8 cellular contexts compared by ENCODE assay signal in genomic region chr4:152535903-152536544, GRCh38. TPM values are rescaled to one million over a fixed set of nuclear protein-coding genes. Genes with fewer than 3 reads are reported as not detected.
DNase-seq lines count a peak whose midpoint lies in the region; ATAC-seq and TF ChIP-seq lines count a peak whose summit lies in the region.

Gene FBXW7 (minus strand): TSS chr4:152536092. CDS start chr4:152411803, 124,289 bp downstream.

- CTCF ChIA-PET in GM10248 (lab: Yijun Ruan, JAX): interaction anchor here (0.8 to 6.8 kb wide), 10 partner anchors 10 to 103 kb away, joined by 3 to 61 read pairs (median 4); no protein-coding TSS in a partner anchor

- no peaks in the 10 kb centered on the region for H3K27me3 Mint-ChIP-seq in activated naive CD8-positive, alpha-beta T cell
- H3K27me3 Mint-ChIP-seq in glutamatergic neuron (ENCODE audit: unreplicated experiment) (peaks cover 11% of the 10 kb centered on the region), osteocyte (ENCODE audit: unreplicated experiment) (no peaks in the 10 kb centered on the region)

- H3K9me3 ChIP-seq in thymus (ENCODE audit: control insufficient read depth): peaks cover 5% of the 10 kb centered on the region

- DNase-seq in GM10248 (ENCODE audit: extremely low spot score): peak; percentile 96
- DNase-seq in NCI-H1105 (lab: John Stamatoyannopoulos, UW): peak; percentile 94
- DNase-seq in SKM-1 treated with dmso at 0.1 percent for 144 hours (lab: John Stamatoyannopoulos, UW; ENCODE audit: unreplicated experiment): peak; percentile 99
- peak; percentile 99 for DNase-seq in glutamatergic neuron
- peak; percentile 100 for DNase-seq in osteocyte (ENCODE audit: extremely low spot score, unreplicated experiment)

- H3K4me3 Mint-ChIP-seq in activated naive CD8-positive, alpha-beta T cell: peak within 1 kb of the TSS; percentile 97
- H3K4me3 Mint-ChIP-seq in glutamatergic neuron (ENCODE audit: unreplicated experiment): peak within 1 kb of the TSS; percentile 97
- H3K4me3 Mint-ChIP-seq in osteocyte (ENCODE audit: unreplicated experiment): peak within 1 kb of the TSS; percentile 94

- under 1% methylated on average over 63 of the region's 63 CpGs for WGBS in thymus

- H3K27ac Mint-ChIP-seq in activated naive CD8-positive, alpha-beta T cell: peak within 1 kb of the TSS; percentile 99
- H3K27ac Mint-ChIP-seq in glutamatergic neuron (ENCODE audit: unreplicated experiment) (peak within 1 kb of the TSS; percentile 90), osteocyte (ENCODE audit: unreplicated experiment) (peak within 1 kb of the TSS; percentile 94)

- H3K36me3 Mint-ChIP-seq in activated naive CD8-positive, alpha-beta T cell: peaks cover 8% of the 10 kb centered on the region
- H3K36me3 Mint-ChIP-seq in glutamatergic neuron (ENCODE audit: unreplicated experiment) (no peaks in the 10 kb centered on the region), osteocyte (ENCODE audit: unreplicated experiment) (no peaks in the 10 kb centered on the region)

- peaks cover 13% of the 10 kb centered on the region for H3K4me1 ChIP-seq in thymus (ENCODE audit: control insufficient read depth, insufficient read depth, low read length)

- peaks cover 59% of the 10 kb centered on the region for H3K4me1 Mint-ChIP-seq in activated naive CD8-positive, alpha-beta T cell (ENCODE audit: low read depth)
- H3K4me1 Mint-ChIP-seq in glutamatergic neuron (ENCODE audit: low read depth, unreplicated experiment) (peaks cover 21% of the 10 kb centered on the region), osteocyte (ENCODE audit: unreplicated experiment) (peaks cover 38% of the 10 kb centered on the region)

- no peaks in the 10 kb centered on the region for H3K27me3 ChIP-seq in thymus (ENCODE audit: control insufficient read depth, insufficient read depth)

- peaks cover 8% of the 10 kb centered on the region for H3K36me3 ChIP-seq in thymus (ENCODE audit: control insufficient read depth, insufficient read depth)

- peak within 1 kb of the TSS; percentile 75 for H3K4me3 ChIP-seq in thymus (ENCODE audit: low read length)

- ATAC-seq in HG02623 (IDR thresholded peaks at IDR 0.05; ENCODE audit: unreplicated experiment): peak; percentile 77

- POLR2A ChIA-PET in GM10248 (lab: Yijun Ruan, JAX): interaction anchor here (0.6 to 2.6 kb wide), 5 partner anchors 10 to 1534 kb away, joined by 3 to 9 read pairs (median 7); no protein-coding TSS in a partner anchor

- H3K9me3 Mint-ChIP-seq in activated naive CD8-positive, alpha-beta T cell (ENCODE audit: low read depth): no peaks in the 10 kb centered on the region
- H3K9me3 Mint-ChIP-seq in glutamatergic neuron (ENCODE audit: unreplicated experiment) (peaks cover 6% of the 10 kb centered on the region), osteocyte (ENCODE audit: unreplicated experiment) (no peaks in the 10 kb centered on the region)

- TF ChIP-seq CTCF in GM10248 (IDR thresholded peaks at IDR 0.05; ENCODE audit: control extremely low read depth, extremely low read depth, low read depth, missing control alignments) (no peak), glutamatergic neuron (IDR thresholded peaks at IDR 0.05; ENCODE audit: partially characterized antibody, unreplicated experiment) (no peak), osteocyte (IDR thresholded peaks at IDR 0.05) (no peak)

- H3K27ac ChIP-seq in thymus (ENCODE audit: low read depth): peak within 1 kb of the TSS; percentile 93

RNA-seq across cellular contexts. Expression of gene FBXW7, which starts in this region (rescaled TPM):
- 57.5 TPM for total RNA-seq in glutamatergic neuron (ENCODE audit: unreplicated experiment)
- total RNA-seq in osteocyte: 21.0 and 21.5 TPM in 2 replicates
- polyA plus RNA-seq in thymus: 27.2 TPM

Comparison
In these comparisons a context has a peak if more than half of its experiments do, and no peak if none do; other contexts are left out.
1. Peak in every context shown above with its lines: DNase-seq, ATAC-seq, H3K4me3 ChIP-seq and H3K27ac ChIP-seq.